In the genomic region with DNA sequence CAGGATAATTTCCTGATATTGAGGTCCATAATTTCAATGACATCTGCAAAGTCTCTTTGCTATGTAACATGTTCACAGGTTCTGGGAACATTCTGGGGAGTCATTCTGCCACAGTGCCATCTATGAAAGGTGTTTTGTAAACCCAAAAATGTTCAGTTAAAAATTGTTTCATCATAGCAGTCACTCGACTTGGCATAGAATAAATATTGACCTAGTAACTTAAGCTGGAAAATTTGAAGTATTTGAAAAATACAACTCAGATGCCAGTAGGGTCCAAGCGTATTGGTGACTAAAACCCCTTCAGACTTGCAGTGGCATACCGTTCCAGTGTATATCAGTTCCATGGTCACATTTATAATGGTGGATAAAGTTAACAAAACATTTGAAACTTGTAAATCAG, we compare ENCODE assay signal across 19 cellular contexts. TPM values are rescaled to one million over a fixed set of nuclear protein-coding genes. Genes with fewer than 3 reads are reported as not detected.
DNase-seq lines count a peak whose midpoint lies in the region; TF ChIP-seq lines count a peak whose summit lies in the region.
"Had no signal": no experiment of that assay in that cellular context is flagged by ENCODE, and none has a peak within 500 bp of the region (broad histone marks: within the 10 kb centered on the region; RNA-seq: fewer than 3 reads in every experiment).

No MANE protein-coding gene starts in this region.

- no peak for TF ChIP-seq CTCF in osteoblast (IDR thresholded peaks at IDR 0.05; ENCODE audit: extremely low read depth, low read depth, low read length)
- no peak for TF ChIP-seq CTCF in left ventricle myocardium inferior (IDR thresholded peaks at IDR 0.05; ENCODE audit: borderline replicate concordance)

- H3K4me2 ChIP-seq in osteoblast (ENCODE audit: insufficient read depth, low read length), result no peak overlapping the region

- no peak overlapping the region for H2AFZ ChIP-seq in osteoblast (ENCODE audit: low read length)
- H2AFZ ChIP-seq: GM23248 had no signal

- H3K27ac ChIP-seq in osteoblast (ENCODE audit: low read depth, low read length) (no peak overlapping the region), left ventricle myocardium inferior (replicated peaks) (no peak overlapping the region)
- H3K27ac ChIP-seq: 22Rv1, GM23248 had no signal

- DNase-seq in DMS53 (lab: John Stamatoyannopoulos, UW) (peak; percentile 25), DMS53 treated with DMSO at 0.1 percent for 48 hours (lab: John Stamatoyannopoulos, UW; ENCODE audit: unreplicated experiment) (no peak), fibroblast of gingiva (ENCODE audit: low read depth) (peak; percentile 41), osteoblast (ENCODE audit: insufficient read length, low spot score, missing footprints) (peak; percentile 73), left ventricle myocardium inferior (no peak), HAP-1 (ENCODE audit: low spot score in 2 of 2) (no peak), T-helper 9 cell (no peak)
- no peak for DNase-seq in NK-92 treated with Interleukin-12 subunit alpha and Interleukin-12 subunit beta, amount 100 ng/mL, for 24 hours (lab: John Stamatoyannopoulos, UW)
- DNase-seq: BE2C; CD4-positive, alpha-beta memory T cell; GF-D8; GM23248; KG1; MG63; NCI-H1092 treated with DMSO at 0.1 percent for 48 hours; NCI-H510A treated with DMSO at 0.1 percent for 48 hours; NCI-H82; SHP77 had no signal

- peaks cover 80% of the 10 kb centered on the region for H3K79me2 ChIP-seq in osteoblast (ENCODE audit: insufficient read depth, low read length)

- H3K9me3 ChIP-seq in osteoblast (ENCODE audit: low read depth, low read length), result no peaks in the 10 kb centered on the region
- H3K9me3 ChIP-seq in left ventricle myocardium inferior (replicated peaks), result peaks cover 3% of the 10 kb centered on the region
- H3K9me3 ChIP-seq in HAP-1, result peaks cover 2% of the 10 kb centered on the region; the same call in 1 of the 2 replicates
- H3K9me3 ChIP-seq: BE2C had no signal

- peaks cover 7% of the 10 kb centered on the region for H3K36me3 ChIP-seq in osteoblast (ENCODE audit: insufficient read depth, low read length)
- H3K36me3 ChIP-seq in left ventricle myocardium inferior, result peaks cover 10% of the 10 kb centered on the region
- peaks cover 26% of the 10 kb centered on the region for H3K36me3 ChIP-seq in HAP-1 (replicated peaks)

- H3K4me3 ChIP-seq in osteoblast (ENCODE audit: insufficient read depth, low read length) (no peak overlapping the region), left ventricle myocardium inferior (no peak overlapping the region), HAP-1 (no peak overlapping the region)
- H3K4me3 ChIP-seq: GM23248, MG63 had no signal

- intact Hi-C loops in left ventricle myocardium inferior (cut with micrococcal nuclease), result no loop called here

- peaks cover 11% of the 10 kb centered on the region for H3K4me1 ChIP-seq in osteoblast (ENCODE audit: insufficient read depth, low read length)
- H3K4me1 ChIP-seq in left ventricle myocardium inferior, result peaks cover 56% of the 10 kb centered on the region
- peaks cover 10% of the 10 kb centered on the region for H3K4me1 ChIP-seq in HAP-1

- peaks cover 22% of the 10 kb centered on the region for H4K20me1 ChIP-seq in osteoblast (ENCODE audit: insufficient read depth, low read length)

- in situ Hi-C loops in HAP-1 (cut with MboI; ENCODE audit: low sequenced_read_pairs), result no loop called here

- H3K27me3 ChIP-seq in osteoblast (ENCODE audit: insufficient read depth, low read length) (no peaks in the 10 kb centered on the region), left ventricle myocardium inferior (ENCODE audit: low read depth) (no peaks in the 10 kb centered on the region), HAP-1 (ENCODE audit: low read depth) (no peaks in the 10 kb centered on the region)
- H3K27me3 ChIP-seq: BE2C, MG63 had no signal

RNA-seq across cellular contexts. Expression of a gene that starts 6.8 kb away (rescaled TPM):
- total RNA-seq in osteoblast (42.0 and 48.3 TPM in 2 replicates), left ventricle myocardium inferior (22.3 TPM)

Comparison
In these comparisons a context has a peak if more than half of its experiments do, and no peak if none do; other contexts are left out.
1. DNase-seq: peak in DMS53 (single experiment), fibroblast of gingiva (single experiment) and osteoblast (single experiment); none in DMS53 treated with DMSO at 0.1 percent for 48 hours (single experiment), NK-92 treated with Interleukin-12 subunit alpha and Interleukin-12 subunit beta, amount 100 ng/mL, for 24 hours (single experiment), left ventricle myocardium inferior (single experiment), HAP-1 (0 of 2) and T-helper 9 cell (single experiment).